Comparison of ENCODE assay signal across 1 cellular context in genomic region chr10:63133056-63133786, GRCh38.
A peak's percentile ranks its signal among the peaks of the same experiment; 100 is the strongest.
TF ChIP-seq lines count a peak whose summit lies in the region.

Gene NRBF2, plus strand, starts transcription at chr10:63133328. Its CDS starts 143 bp downstream, at chr10:63133471.

TF ChIP-seq in HepG2, 621 proteins besides CTCF, POLR2A, EP300 and RAD21 (continued from another document and continues in another):
- TF ChIP-seq ZNF598 (CRISPR knock-in tag; IDR thresholded peaks at IDR 0.05; ENCODE audit: borderline replicate concordance): peak; percentile 33; the same call in 1 of the 2 replicates
- TF ChIP-seq NCOA1 (CRISPR knock-in tag; IDR thresholded peaks at IDR 0.05): peak; percentile 64; the same call in 1 of the 2 replicates
- TF ChIP-seq ZNF776 (CRISPR knock-in tag; IDR thresholded peaks at IDR 0.05): peak; percentile 76
- TF ChIP-seq HMGA1 (CRISPR knock-in tag; conservative IDR thresholded peaks at IDR 0.05): no peak
- TF ChIP-seq POLR2G (IDR thresholded peaks at IDR 0.05; ENCODE audit: low read depth, low read length): peak; percentile 95
- TF ChIP-seq HNF4G (IDR thresholded peaks at IDR 0.05; ENCODE audit: borderline replicate concordance, low read depth, low read length): peak; percentile 79; the same call in 1 of the 2 replicates
- TF ChIP-seq HNF4G (CRISPR knock-in tag; IDR thresholded peaks at IDR 0.05; ENCODE audit: borderline replicate concordance, low read depth): 0 out of 2 replicates have a peak, but pooled peaks have one; percentile 25
- peak; percentile 85 for TF ChIP-seq RFX5 (IDR thresholded peaks at IDR 0.05; ENCODE audit: low read depth, low read length)
- TF ChIP-seq FOSL2 (CRISPR knock-in tag; IDR thresholded peaks at IDR 0.05): peak; percentile 54; the same call in 1 of the 2 replicates
- peak; percentile 57; the same call in 1 of the 2 replicates for TF ChIP-seq ZNF614 (CRISPR knock-in tag; IDR thresholded peaks at IDR 0.05; ENCODE audit: borderline replicate concordance)
- TF ChIP-seq ZNF761 (CRISPR knock-in tag; conservative IDR thresholded peaks at IDR 0.05): no peak
- TF ChIP-seq ARID4A (CRISPR knock-in tag; IDR thresholded peaks at IDR 0.05; ENCODE audit: borderline replicate concordance): peak; percentile 90
- TF ChIP-seq SSRP1 (CRISPR knock-in tag; IDR thresholded peaks at IDR 0.05): no peak
- no peak for TF ChIP-seq ATAD3A (CRISPR knock-in tag; IDR thresholded peaks at IDR 0.05)
- TF ChIP-seq ZNF333 (CRISPR knock-in tag; IDR thresholded peaks at IDR 0.05; ENCODE audit: borderline replicate concordance): peak; percentile 83; the same call in 1 of the 2 replicates
- TF ChIP-seq, protein P1, sequence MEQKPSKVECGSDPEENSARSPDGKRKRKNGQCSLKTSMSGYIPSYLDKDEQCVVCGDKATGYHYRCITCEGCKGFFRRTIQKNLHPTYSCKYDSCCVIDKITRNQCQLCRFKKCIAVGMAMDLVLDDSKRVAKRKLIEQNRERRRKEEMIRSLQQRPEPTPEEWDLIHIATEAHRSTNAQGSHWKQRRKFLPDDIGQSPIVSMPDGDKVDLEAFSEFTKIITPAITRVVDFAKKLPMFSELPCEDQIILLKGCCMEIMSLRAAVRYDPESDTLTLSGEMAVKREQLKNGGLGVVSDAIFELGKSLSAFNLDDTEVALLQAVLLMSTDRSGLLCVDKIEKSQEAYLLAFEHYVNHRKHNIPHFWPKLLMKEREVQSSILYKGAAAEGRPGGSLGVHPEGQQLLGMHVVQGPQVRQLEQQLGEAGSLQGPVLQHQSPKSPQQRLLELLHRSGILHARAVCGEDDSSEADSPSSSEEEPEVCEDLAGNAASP (CRISPR knock-in tag; IDR thresholded peaks at IDR 0.05; ENCODE audit: borderline replicate concordance): peak; percentile 71; the same call in 1 of the 2 replicates
- peak; percentile 39 for TF ChIP-seq CEBPG (CRISPR knock-in tag; IDR thresholded peaks at IDR 0.05)
- peak; percentile 62; the same call in 1 of the 2 replicates for TF ChIP-seq SRY (CRISPR knock-in tag; IDR thresholded peaks at IDR 0.05)
- TF ChIP-seq SRSF9 (IDR thresholded peaks at IDR 0.05; ENCODE audit: borderline replicate concordance, insufficient read depth, low read depth, low read length, poor library complexity, severe bottlenecking): no peak
- TF ChIP-seq ZNF772 (CRISPR knock-in tag; IDR thresholded peaks at IDR 0.05): peak; percentile 84
- TF ChIP-seq ZNF331 (CRISPR knock-in tag; IDR thresholded peaks at IDR 0.05): peak; percentile 50; the same call in 1 of the 2 replicates
- no peak for TF ChIP-seq ZNF512B (CRISPR knock-in tag; IDR thresholded peaks at IDR 0.05; ENCODE audit: borderline replicate concordance)
- TF ChIP-seq ZBTB43 (CRISPR knock-in tag; conservative IDR thresholded peaks at IDR 0.05): no peak
- TF ChIP-seq AKAP8 (CRISPR knock-in tag; IDR thresholded peaks at IDR 0.05): peak; percentile 46; the same call in 1 of the 2 replicates
- 0 out of 2 replicates have a peak, but pooled peaks have one; percentile 41 for TF ChIP-seq RFXANK (CRISPR knock-in tag; IDR thresholded peaks at IDR 0.05)
- TF ChIP-seq, protein P2, sequence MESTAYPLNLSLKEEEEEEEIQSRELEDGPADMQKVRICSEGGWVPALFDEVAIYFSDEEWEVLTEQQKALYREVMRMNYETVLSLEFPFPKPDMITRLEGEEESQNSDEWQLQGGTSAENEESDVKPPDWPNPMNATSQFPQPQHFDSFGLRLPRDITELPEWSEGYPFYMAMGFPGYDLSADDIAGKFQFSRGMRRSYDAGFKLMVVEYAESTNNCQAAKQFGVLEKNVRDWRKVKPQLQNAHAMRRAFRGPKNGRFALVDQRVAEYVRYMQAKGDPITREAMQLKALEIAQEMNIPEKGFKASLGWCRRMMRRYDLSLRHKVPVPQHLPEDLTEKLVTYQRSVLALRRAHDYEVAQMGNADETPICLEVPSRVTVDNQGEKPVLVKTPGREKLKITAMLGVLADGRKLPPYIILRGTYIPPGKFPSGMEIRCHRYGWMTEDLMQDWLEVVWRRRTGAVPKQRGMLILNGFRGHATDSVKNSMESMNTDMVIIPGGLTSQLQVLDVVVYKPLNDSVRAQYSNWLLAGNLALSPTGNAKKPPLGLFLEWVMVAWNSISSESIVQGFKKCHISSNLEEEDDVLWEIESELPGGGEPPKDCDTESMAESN (CRISPR knock-in tag; conservative IDR thresholded peaks at IDR 0.05): peak; percentile 67; the same call in 1 of the 2 replicates
- no peak for TF ChIP-seq ZNF576 (CRISPR knock-in tag; IDR thresholded peaks at IDR 0.05)
- no peak for TF ChIP-seq LRRFIP1 (CRISPR knock-in tag; conservative IDR thresholded peaks at IDR 0.05)
- TF ChIP-seq GLMP (CRISPR knock-in tag; IDR thresholded peaks at IDR 0.05; ENCODE audit: borderline replicate concordance): no peak
- peak; percentile 64; the same call in 1 of the 2 replicates for TF ChIP-seq NRL (CRISPR knock-in tag; IDR thresholded peaks at IDR 0.05; ENCODE audit: borderline replicate concordance)
- no peak for TF ChIP-seq SMARCE1 (IDR thresholded peaks at IDR 0.05; ENCODE audit: borderline replicate concordance)
- peak; percentile 68; the same call in 1 of the 2 replicates for TF ChIP-seq ZFP82 (CRISPR knock-in tag; IDR thresholded peaks at IDR 0.05; ENCODE audit: borderline replicate concordance)
- no peak for TF ChIP-seq ATRX (CRISPR knock-in tag; IDR thresholded peaks at IDR 0.05; ENCODE audit: borderline replicate concordance)
- peak; percentile 80 for TF ChIP-seq TARDBP (CRISPR knock-in tag; IDR thresholded peaks at IDR 0.05)
- no peak for TF ChIP-seq ZNF703 (CRISPR knock-in tag; IDR thresholded peaks at IDR 0.05; ENCODE audit: borderline replicate concordance)
- TF ChIP-seq BRCA1 (CRISPR knock-in tag; IDR thresholded peaks at IDR 0.05): 0 out of 2 replicates have a peak, but pooled peaks have one; percentile 69
- TF ChIP-seq ZNF7 (CRISPR knock-in tag; IDR thresholded peaks at IDR 0.05): no peak
- TF ChIP-seq, protein P3, sequence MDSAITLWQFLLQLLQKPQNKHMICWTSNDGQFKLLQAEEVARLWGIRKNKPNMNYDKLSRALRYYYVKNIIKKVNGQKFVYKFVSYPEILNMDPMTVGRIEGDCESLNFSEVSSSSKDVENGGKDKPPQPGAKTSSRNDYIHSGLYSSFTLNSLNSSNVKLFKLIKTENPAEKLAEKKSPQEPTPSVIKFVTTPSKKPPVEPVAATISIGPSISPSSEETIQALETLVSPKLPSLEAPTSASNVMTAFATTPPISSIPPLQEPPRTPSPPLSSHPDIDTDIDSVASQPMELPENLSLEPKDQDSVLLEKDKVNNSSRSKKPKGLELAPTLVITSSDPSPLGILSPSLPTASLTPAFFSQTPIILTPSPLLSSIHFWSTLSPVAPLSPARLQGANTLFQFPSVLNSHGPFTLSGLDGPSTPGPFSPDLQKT (CRISPR knock-in tag; IDR thresholded peaks at IDR 0.05; ENCODE audit: borderline replicate concordance): no peak
- TF ChIP-seq, protein P4, sequence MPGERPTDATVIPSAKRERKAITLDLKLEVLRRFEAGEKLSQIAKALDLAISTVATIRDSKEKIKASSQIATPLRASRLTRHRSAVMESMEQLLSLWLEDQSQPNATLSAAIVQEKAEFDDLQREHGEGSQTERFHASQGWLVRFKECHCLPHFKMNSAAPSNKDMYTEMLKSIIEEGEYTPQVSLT (CRISPR knock-in tag; IDR thresholded peaks at IDR 0.05; ENCODE audit: borderline replicate concordance, low read depth): no peak
- no peak for TF ChIP-seq MBD4 (IDR thresholded peaks at IDR 0.05; ENCODE audit: borderline replicate concordance, low read length)
- TF ChIP-seq HOXA5 (CRISPR knock-in tag; IDR thresholded peaks at IDR 0.05): no peak
- TF ChIP-seq ARNT2 (CRISPR knock-in tag; IDR thresholded peaks at IDR 0.05; ENCODE audit: low read depth): peak; percentile 86
- TF ChIP-seq MAX (IDR thresholded peaks at IDR 0.05): peak; percentile 85; the same call in 1 of the 2 replicates
- peak; percentile 39; the same call in 1 of the 2 replicates for TF ChIP-seq FOSL1 (CRISPR knock-in tag; IDR thresholded peaks at IDR 0.05; ENCODE audit: borderline replicate concordance)
